ENCODE assay signal across 16 cellular contexts in genomic region chr20:17545127-17545526, GRCh38. TPM values are rescaled to one million over a fixed set of nuclear protein-coding genes. Genes with fewer than 3 reads are reported as not detected.
"Had no signal": no experiment of that assay in that cellular context is flagged by ENCODE, and none has a peak within 500 bp of the region (broad histone marks: within the 10 kb centered on the region; RNA-seq: fewer than 3 reads in every experiment).

No MANE protein-coding gene starts in this region.

- H3K27me3 ChIP-seq: ascending aorta, cardiac muscle cell had no signal

- H3K27ac ChIP-seq: cardiac muscle cell, SK-N-MC had no signal

- H3K36me3 ChIP-seq: ascending aorta, cardiac muscle cell had no signal

- DNase-seq: activated CD4-positive, alpha-beta T cell treated with anti-CD3 and anti-CD28 coated beads for 1 hour; activated CD4-positive, alpha-beta T cell treated with anti-CD3 and anti-CD28 coated beads, Interleukin-2, amount 50 U/mL, for 48 hours; activated CD8-positive, alpha-beta memory T cell treated with anti-CD3 and anti-CD28 coated beads, Interleukin-2, amount 10 ng/mL, durations not matched to agents 7 days and 5 days; activated naive CD4-positive, alpha-beta T cell treated with anti-CD3 and anti-CD28 coated beads for 36 hours; activated T-cell treated with anti-CD3 and anti-CD28 coated beads, Interleukin-2, amount 50 U/mL, for 1 hour; foreskin fibroblast; glutamatergic neuron; hypothalamus; stimulated activated CD4-positive, alpha-beta T cell treated with anti-CD3 and anti-CD28 coated beads, Interleukin-12 subunit alpha, Interleukin-12 subunit beta, amount 100 ng/mL, for 4 hours; stimulated activated CD4-positive, alpha-beta T cell treated with anti-CD3 and anti-CD28 coated beads, Interleukin-2, amount 100 ng/mL, for 24 hours; T-helper 1 cell; T1000 had no signal

- H3K9me3 ChIP-seq: ascending aorta had no signal

- H3K4me3 ChIP-seq: ascending aorta, cardiac muscle cell, SK-N-MC had no signal

- ATAC-seq: activated CD8-positive, alpha-beta memory T cell treated with anti-CD3 and anti-CD28 coated beads, Interleukin-2, amount 10 ng/mL, durations not matched to agents 7 days and 5 days had no signal

RNA-seq across cellular contexts. Expression of gene BFSP1, which starts 13.9 kb away (rescaled TPM):
- total RNA-seq: ascending aorta, mesenteric fat pad had no signal
